ENCODE assay signal across 1 cellular context in the genomic region with DNA sequence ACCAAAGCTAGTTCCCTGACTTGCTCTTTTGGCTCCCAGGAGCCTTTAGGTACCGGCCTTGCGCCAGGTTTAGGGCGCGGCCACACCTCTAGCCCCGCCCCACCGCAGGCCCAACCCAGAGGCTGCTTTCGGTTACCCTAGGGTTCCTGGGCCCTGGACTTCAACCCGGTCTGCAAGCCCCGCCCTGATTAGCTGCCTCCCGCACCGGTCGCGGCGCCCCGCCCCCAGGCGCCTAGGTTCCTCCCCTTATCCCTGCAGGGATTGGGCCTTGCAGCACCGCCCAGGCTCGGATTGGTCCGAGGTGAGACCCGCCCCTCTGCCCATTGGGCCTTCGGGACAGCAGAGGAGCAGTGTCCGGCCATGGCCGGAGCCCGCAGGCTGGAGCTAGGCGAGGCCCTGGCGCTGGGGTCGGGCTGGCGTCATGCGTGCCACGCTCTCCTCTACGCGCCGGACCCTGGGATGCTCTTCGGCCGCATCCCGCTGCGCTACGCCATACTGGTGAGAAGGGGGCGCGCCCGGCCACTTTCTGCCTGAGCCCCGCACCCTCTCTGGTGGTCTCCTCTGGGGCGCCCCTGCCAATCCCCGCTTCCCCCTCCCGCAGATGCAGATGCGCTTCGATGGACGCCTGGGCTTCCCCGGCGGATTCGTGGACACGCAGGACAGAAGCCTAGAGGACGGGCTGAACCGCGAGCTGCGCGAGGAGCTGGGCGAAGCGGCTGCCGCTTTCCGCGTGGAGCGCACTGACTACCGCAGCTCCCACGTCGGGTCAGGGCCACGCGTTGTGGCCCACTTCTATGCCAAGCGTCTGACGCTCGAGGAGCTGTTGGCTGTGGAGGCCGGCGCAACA.
A peak's percentile ranks its signal among the peaks of the same experiment; 100 is the strongest.
TF ChIP-seq lines count a peak whose summit lies in the region.

A gene (plus strand): TSS at position 330 of the 847 bp plus-strand sequence. CDS start 31 bp downstream, at position 361.

TF ChIP-seq in HepG2, 621 proteins besides CTCF, POLR2A, EP300 and RAD21 (continued from another document and continues in another):
- TF ChIP-seq, protein P1, sequence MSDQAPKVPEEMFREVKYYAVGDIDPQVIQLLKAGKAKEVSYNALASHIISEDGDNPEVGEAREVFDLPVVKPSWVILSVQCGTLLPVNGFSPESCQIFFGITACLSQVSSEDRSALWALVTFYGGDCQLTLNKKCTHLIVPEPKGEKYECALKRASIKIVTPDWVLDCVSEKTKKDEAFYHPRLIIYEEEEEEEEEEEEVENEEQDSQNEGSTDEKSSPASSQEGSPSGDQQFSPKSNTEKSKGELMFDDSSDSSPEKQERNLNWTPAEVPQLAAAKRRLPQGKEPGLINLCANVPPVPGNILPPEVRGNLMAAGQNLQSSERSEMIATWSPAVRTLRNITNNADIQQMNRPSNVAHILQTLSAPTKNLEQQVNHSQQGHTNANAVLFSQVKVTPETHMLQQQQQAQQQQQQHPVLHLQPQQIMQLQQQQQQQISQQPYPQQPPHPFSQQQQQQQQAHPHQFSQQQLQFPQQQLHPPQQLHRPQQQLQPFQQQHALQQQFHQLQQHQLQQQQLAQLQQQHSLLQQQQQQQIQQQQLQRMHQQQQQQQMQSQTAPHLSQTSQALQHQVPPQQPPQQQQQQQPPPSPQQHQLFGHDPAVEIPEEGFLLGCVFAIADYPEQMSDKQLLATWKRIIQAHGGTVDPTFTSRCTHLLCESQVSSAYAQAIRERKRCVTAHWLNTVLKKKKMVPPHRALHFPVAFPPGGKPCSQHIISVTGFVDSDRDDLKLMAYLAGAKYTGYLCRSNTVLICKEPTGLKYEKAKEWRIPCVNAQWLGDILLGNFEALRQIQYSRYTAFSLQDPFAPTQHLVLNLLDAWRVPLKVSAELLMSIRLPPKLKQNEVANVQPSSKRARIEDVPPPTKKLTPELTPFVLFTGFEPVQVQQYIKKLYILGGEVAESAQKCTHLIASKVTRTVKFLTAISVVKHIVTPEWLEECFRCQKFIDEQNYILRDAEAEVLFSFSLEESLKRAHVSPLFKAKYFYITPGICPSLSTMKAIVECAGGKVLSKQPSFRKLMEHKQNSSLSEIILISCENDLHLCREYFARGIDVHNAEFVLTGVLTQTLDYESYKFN (CRISPR knock-in tag; conservative IDR thresholded peaks at IDR 0.05), result peak; percentile 40; the same call in 1 of the 2 replicates
- TF ChIP-seq ARNT2 (CRISPR knock-in tag; IDR thresholded peaks at IDR 0.05; ENCODE audit: low read depth) (peak; percentile 43), SRSF1 (optimal IDR thresholded peaks at IDR 0.05; ENCODE audit: low read depth, low read length) (no peak), ARHGAP35 (CRISPR knock-in tag; IDR thresholded peaks at IDR 0.05; ENCODE audit: borderline replicate concordance) (peak; percentile 85; the same call in 1 of the 2 replicates), U2AF1 (optimal IDR thresholded peaks at IDR 0.05; ENCODE audit: low read depth, low read length) (no peak), SRF (IDR thresholded peaks at IDR 0.05; ENCODE audit: low read depth, low read length) (peak; percentile 32; the same call in 1 of the 2 replicates), MZF1 (CRISPR knock-in tag; IDR thresholded peaks at IDR 0.05; ENCODE audit: borderline replicate concordance) (no peak), ZNF614 (CRISPR knock-in tag; IDR thresholded peaks at IDR 0.05; ENCODE audit: borderline replicate concordance) (0 out of 2 replicates have a peak, but pooled peaks have one; percentile 70), ZNF501 (CRISPR knock-in tag; IDR thresholded peaks at IDR 0.05) (peak; percentile 86), HOXD1 (CRISPR knock-in tag; IDR thresholded peaks at IDR 0.05) (peak; percentile 83), ZNF629 (CRISPR knock-in tag; conservative IDR thresholded peaks at IDR 0.05) (no peak), SOX6 (IDR thresholded peaks at IDR 0.05) (no peak), SOX6 (CRISPR knock-in tag; IDR thresholded peaks at IDR 0.05) (peak; percentile 46), TBX2 (CRISPR knock-in tag; IDR thresholded peaks at IDR 0.05; ENCODE audit: borderline replicate concordance) (peak; percentile 59), RFX1 (IDR thresholded peaks at IDR 0.05) (no peak), CBX1 (IDR thresholded peaks at IDR 0.05; ENCODE audit: low read depth) (peak; percentile 51), ZNF263 (CRISPR knock-in tag; IDR thresholded peaks at IDR 0.05) (peak; percentile 9; the same call in 1 of the 2 replicates), ZBTB1 (CRISPR knock-in tag; IDR thresholded peaks at IDR 0.05; ENCODE audit: borderline replicate concordance) (no peak), ZNF781 (CRISPR knock-in tag; IDR thresholded peaks at IDR 0.05; ENCODE audit: borderline replicate concordance, not compliant biosample characterization) (peak; percentile 69), ZNF446 (CRISPR knock-in tag; IDR thresholded peaks at IDR 0.05) (no peak), ZNF605 (CRISPR knock-in tag; IDR thresholded peaks at IDR 0.05) (peak; percentile 84), NR3C1 (CRISPR knock-in tag; IDR thresholded peaks at IDR 0.05) (no peak), ZNF367 (CRISPR knock-in tag; IDR thresholded peaks at IDR 0.05; ENCODE audit: borderline replicate concordance) (0 out of 2 replicates have a peak, but pooled peaks have one; percentile 50), ZNF253 (CRISPR knock-in tag; IDR thresholded peaks at IDR 0.05; ENCODE audit: borderline replicate concordance) (0 out of 2 replicates have a peak, but pooled peaks have one; percentile 54), NAIF1 (CRISPR knock-in tag; IDR thresholded peaks at IDR 0.05; ENCODE audit: borderline replicate concordance) (no peak), ZNF329 (CRISPR knock-in tag; IDR thresholded peaks at IDR 0.05; ENCODE audit: low read depth) (no peak), SMARCE1 (IDR thresholded peaks at IDR 0.05; ENCODE audit: borderline replicate concordance) (no peak), REL (CRISPR knock-in tag; conservative IDR thresholded peaks at IDR 0.05) (no peak), ZNF839 (CRISPR knock-in tag; IDR thresholded peaks at IDR 0.05; ENCODE audit: borderline replicate concordance) (no peak), RFX5 (IDR thresholded peaks at IDR 0.05; ENCODE audit: low read depth, low read length) (no peak; the same call in 1 of the 2 replicates), NFIB (CRISPR knock-in tag; IDR thresholded peaks at IDR 0.05; ENCODE audit: borderline replicate concordance) (no peak)
- TF ChIP-seq, protein P2, sequence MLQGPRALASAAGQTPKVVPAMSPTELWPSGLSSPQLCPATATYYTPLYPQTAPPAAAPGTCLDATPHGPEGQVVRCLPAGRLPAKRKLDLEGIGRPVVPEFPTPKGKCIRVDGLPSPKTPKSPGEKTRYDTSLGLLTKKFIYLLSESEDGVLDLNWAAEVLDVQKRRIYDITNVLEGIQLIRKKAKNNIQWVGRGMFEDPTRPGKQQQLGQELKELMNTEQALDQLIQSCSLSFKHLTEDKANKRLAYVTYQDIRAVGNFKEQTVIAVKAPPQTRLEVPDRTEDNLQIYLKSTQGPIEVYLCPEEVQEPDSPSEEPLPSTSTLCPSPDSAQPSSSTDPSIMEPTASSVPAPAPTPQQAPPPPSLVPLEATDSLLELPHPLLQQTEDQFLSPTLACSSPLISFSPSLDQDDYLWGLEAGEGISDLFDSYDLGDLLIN (CRISPR knock-in tag; IDR thresholded peaks at IDR 0.05; ENCODE audit: borderline replicate concordance), result no peak
- TF ChIP-seq, protein P3, sequence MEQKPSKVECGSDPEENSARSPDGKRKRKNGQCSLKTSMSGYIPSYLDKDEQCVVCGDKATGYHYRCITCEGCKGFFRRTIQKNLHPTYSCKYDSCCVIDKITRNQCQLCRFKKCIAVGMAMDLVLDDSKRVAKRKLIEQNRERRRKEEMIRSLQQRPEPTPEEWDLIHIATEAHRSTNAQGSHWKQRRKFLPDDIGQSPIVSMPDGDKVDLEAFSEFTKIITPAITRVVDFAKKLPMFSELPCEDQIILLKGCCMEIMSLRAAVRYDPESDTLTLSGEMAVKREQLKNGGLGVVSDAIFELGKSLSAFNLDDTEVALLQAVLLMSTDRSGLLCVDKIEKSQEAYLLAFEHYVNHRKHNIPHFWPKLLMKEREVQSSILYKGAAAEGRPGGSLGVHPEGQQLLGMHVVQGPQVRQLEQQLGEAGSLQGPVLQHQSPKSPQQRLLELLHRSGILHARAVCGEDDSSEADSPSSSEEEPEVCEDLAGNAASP (CRISPR knock-in tag; IDR thresholded peaks at IDR 0.05; ENCODE audit: borderline replicate concordance), result no peak
- TF ChIP-seq, protein P4, sequence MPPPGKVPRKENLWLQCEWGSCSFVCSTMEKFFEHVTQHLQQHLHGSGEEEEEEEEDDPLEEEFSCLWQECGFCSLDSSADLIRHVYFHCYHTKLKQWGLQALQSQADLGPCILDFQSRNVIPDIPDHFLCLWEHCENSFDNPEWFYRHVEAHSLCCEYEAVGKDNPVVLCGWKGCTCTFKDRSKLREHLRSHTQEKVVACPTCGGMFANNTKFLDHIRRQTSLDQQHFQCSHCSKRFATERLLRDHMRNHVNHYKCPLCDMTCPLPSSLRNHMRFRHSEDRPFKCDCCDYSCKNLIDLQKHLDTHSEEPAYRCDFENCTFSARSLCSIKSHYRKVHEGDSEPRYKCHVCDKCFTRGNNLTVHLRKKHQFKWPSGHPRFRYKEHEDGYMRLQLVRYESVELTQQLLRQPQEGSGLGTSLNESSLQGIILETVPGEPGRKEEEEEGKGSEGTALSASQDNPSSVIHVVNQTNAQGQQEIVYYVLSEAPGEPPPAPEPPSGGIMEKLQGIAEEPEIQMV (CRISPR knock-in tag; IDR thresholded peaks at IDR 0.05; ENCODE audit: low read depth), result no peak
- TF ChIP-seq, protein P5, sequence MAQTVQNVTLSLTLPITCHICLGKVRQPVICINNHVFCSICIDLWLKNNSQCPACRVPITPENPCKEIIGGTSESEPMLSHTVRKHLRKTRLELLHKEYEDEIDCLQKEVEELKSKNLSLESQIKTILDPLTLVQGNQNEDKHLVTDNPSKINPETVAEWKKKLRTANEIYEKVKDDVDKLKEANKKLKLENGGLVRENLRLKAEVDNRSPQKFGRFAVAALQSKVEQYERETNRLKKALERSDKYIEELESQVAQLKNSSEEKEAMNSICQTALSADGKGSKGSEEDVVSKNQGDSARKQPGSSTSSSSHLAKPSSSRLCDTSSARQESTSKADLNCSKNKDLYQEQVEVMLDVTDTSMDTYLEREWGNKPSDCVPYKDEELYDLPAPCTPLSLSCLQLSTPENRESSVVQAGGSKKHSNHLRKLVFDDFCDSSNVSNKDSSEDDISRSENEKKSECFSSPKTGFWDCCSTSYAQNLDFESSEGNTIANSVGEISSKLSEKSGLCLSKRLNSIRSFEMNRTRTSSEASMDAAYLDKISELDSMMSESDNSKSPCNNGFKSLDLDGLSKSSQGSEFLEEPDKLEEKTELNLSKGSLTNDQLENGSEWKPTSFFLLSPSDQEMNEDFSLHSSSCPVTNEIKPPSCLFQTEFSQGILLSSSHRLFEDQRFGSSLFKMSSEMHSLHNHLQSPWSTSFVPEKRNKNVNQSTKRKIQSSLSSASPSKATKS (CRISPR knock-in tag; IDR thresholded peaks at IDR 0.05), result no peak
- TF ChIP-seq, protein P6, sequence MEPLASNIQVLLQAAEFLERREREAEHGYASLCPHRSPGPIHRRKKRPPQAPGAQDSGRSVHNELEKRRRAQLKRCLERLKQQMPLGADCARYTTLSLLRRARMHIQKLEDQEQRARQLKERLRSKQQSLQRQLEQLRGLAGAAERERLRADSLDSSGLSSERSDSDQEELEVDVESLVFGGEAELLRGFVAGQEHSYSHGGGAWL (CRISPR knock-in tag; IDR thresholded peaks at IDR 0.05), result no peak
- TF ChIP-seq, protein P7, sequence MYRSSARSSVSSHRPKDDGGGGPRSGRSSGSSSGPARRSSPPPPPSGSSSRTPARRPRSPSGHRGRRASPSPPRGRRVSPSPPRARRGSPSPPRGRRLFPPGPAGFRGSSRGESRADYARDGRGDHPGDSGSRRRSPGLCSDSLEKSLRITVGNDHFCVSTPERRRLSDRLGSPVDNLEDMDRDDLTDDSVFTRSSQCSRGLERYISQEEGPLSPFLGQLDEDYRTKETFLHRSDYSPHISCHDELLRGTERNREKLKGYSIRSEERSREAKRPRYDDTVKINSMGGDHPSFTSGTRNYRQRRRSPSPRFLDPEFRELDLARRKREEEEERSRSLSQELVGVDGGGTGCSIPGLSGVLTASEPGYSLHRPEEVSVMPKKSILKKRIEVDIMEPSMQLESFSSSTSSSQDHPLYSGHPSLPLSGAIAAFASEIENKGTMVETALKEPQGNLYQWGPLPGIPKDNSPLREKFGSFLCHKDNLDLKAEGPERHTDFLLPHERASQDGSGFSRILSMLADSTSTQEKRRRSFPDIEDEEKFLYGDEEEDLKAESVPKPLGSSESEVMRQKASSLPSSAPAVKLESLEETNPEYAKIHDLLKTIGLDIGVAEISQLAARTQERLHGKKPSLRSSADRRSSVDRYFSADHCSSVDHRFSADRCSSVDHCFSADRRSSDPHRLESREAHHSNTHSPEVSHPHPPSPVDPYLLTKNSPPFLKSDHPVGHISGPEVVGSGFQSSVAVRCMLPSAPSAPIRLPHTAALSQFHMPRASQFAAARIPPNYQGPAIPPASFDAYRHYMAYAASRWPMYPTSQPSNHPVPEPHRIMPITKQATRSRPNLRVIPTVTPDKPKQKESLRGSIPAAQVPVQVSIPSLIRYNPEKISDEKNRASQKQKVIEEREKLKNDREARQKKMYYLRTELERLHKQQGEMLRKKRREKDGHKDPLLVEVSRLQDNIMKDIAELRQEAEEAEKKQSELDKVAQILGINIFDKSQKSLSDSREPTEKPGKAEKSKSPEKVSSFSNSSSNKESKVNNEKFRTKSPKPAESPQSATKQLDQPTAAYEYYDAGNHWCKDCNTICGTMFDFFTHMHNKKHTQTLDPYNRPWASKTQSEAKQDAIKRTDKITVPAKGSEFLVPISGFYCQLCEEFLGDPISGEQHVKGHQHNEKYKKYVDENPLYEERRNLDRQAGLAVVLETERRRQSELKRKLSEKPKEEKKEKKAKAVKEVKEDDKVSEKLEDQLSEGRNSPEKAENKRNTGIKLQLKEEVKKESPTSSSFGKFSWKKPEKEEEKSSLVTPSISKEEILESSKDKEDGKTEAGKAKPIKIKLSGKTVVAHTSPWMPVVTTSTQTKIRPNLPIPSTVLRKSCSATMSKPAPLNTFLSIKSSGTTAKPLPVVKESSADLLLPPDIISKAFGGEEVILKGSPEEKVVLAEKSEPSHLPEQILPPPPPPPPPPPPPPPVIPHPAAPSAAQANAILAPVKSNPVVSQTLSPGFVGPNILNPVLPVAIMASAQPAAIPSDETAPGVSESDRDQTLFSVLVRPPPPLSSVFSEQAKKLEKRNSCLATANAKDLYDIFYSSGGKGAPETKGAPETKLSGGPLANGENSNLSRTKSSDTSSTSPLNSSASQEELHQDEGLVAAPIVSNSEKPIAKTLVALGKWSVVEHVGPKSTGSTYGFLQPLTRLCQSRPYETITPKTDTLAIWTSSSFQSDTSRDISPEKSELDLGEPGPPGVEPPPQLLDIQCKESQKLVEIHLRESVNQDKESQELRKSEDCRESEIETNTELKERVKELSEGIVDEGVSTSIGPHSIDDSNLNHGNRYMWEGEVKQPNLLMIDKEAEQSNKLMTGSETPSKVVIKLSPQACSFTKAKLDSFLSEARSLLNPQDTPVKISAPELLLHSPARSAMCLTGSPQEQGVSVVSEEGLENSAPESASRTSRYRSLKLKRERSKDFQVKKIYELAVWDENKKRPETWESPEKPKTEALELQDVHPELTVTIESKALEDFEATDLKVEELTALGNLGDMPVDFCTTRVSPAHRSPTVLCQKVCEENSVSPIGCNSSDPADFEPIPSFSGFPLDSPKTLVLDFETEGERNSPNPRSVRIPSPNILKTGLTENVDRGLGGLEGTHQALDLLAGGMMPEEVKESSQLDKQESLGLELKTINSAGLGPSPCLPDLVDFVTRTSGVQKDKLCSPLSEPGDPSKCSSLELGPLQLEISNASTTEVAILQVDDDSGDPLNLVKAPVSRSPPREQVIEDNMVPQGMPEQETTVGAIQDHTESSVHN (CRISPR knock-in tag; IDR thresholded peaks at IDR 0.05), result no peak
- TF ChIP-seq, protein P8, sequence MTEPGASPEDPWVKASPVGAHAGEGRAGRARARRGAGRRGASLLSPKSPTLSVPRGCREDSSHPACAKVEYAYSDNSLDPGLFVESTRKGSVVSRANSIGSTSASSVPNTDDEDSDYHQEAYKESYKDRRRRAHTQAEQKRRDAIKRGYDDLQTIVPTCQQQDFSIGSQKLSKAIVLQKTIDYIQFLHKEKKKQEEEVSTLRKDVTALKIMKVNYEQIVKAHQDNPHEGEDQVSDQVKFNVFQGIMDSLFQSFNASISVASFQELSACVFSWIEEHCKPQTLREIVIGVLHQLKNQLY (CRISPR knock-in tag; IDR thresholded peaks at IDR 0.05), result no peak
